Comparison of ENCODE assay signal across 26 cellular contexts in genomic region chr1:89429062-89429461, GRCh38.
A peak's percentile ranks its signal among the peaks of the same experiment; 100 is the strongest.
DNase-seq lines count a peak whose midpoint lies in the region; ATAC-seq lines count a peak whose summit lies in the region.
"Had no signal": no experiment of that assay in that cellular context is flagged by ENCODE, and none has a peak within 500 bp of the region (broad histone marks: within the 10 kb centered on the region; RNA-seq: fewer than 3 reads in every experiment).

No MANE protein-coding gene starts in this region.

- peaks cover 26% of the 10 kb centered on the region for H3K27me3 Mint-ChIP-seq in stimulated activated memory B cell treated with anti-CD40 and anti-IgM and Interleukin-4, amounts not matched to agents 10 μg/mL and 1 μg/mL and 100 μg/mL, for 72 hours

- no peak overlapping the region for H3K4me3 Mint-ChIP-seq in stimulated activated memory B cell treated with anti-CD40 and anti-IgM and Interleukin-4, amounts not matched to agents 10 μg/mL and 1 μg/mL and 100 μg/mL, for 72 hours
- H3K4me3 Mint-ChIP-seq: B cell; natural killer cell treated with Interleukin-12 subunit alpha and Interleukin-12 subunit beta and Interleukin-15 and Interleukin-18, amount 100 ng/mL, for 72 hours; T-helper 17 cell had no signal

- no peaks in the 10 kb centered on the region for H3K36me3 Mint-ChIP-seq in stimulated activated memory B cell treated with anti-CD40 and anti-IgM and Interleukin-4, amounts not matched to agents 10 μg/mL and 1 μg/mL and 100 μg/mL, for 72 hours
- H3K36me3 Mint-ChIP-seq: natural killer cell treated with Interleukin-12 subunit alpha and Interleukin-12 subunit beta and Interleukin-15 and Interleukin-18, amount 100 ng/mL, for 72 hours had no signal

- peaks cover 12% of the 10 kb centered on the region for H3K4me1 Mint-ChIP-seq in stimulated activated memory B cell treated with anti-CD40 and anti-IgM and Interleukin-4, amounts not matched to agents 10 μg/mL and 1 μg/mL and 100 μg/mL, for 72 hours
- H3K4me1 Mint-ChIP-seq: B cell, T-helper 17 cell had no signal

- H3K9me3 Mint-ChIP-seq in stimulated activated memory B cell treated with anti-CD40 and anti-IgM and Interleukin-4, amounts not matched to agents 10 μg/mL and 1 μg/mL and 100 μg/mL, for 72 hours, result no peaks in the 10 kb centered on the region
- H3K9me3 Mint-ChIP-seq: natural killer cell treated with Interleukin-12 subunit alpha and Interleukin-12 subunit beta and Interleukin-15 and Interleukin-18, amount 100 ng/mL, for 72 hours had no signal

- DNase-seq in NOMO-1 (lab: John Stamatoyannopoulos, UW; ENCODE audit: unreplicated experiment in 2 of 2), result peak; percentile 84 to 93
- DNase-seq in GM19238 (ENCODE audit: insufficient read length, low spot score), result no peak
- no peak for DNase-seq in stimulated activated CD8-positive, alpha-beta memory T cell treated with anti-CD3 and anti-CD28 coated beads, Interleukin-4, amount 100 ng/mL, for 48 hours
- DNase-seq: activated CD4-positive, alpha-beta T cell treated with anti-CD3 and anti-CD28 coated beads, Interleukin-2, amount 50 U/mL, for 48 hours; activated gamma-delta T cell treated with Interleukin-2 at 50 U/mL for 16 hours; activated T-cell treated with anti-CD3 and anti-CD28 coated beads for 4 hours; dermis blood vessel endothelial cell; foreskin fibroblast; GDM1; hypothalamus; mesendoderm; NCI-H1048; NCI-H2081 treated with DMSO at 0.1 percent for 48 hours; NCI-H524 treated with DMSO at 0.1 percent for 48 hours; posterior cingulate gyrus; stimulated activated naive CD4-positive, alpha-beta T cell treated with Interleukin-2 at 50 U/mL for 16 hours; T-helper 17 cell; transverse colon; WERI-Rb-1 had no signal

- ATAC-seq in GM18520 (IDR thresholded peaks at IDR 0.05; ENCODE audit: unreplicated experiment) (peak; percentile 31), GM21723 (IDR thresholded peaks at IDR 0.05; ENCODE audit: unreplicated experiment) (peak; percentile 76), HG03354 (IDR thresholded peaks at IDR 0.05; ENCODE audit: poor library complexity, severe bottlenecking, unreplicated experiment) (no peak)
- peak; percentile 78 for ATAC-seq in stimulated activated memory B cell treated with anti-CD40 and anti-IgM and Interleukin-4, amounts not matched to agents 10 μg/mL and 1 μg/mL and 100 μg/mL, for 72 hours
- ATAC-seq: K562; natural killer cell treated with Interleukin-12 subunit alpha and Interleukin-12 subunit beta and Interleukin-15 and Interleukin-18, amount 100 ng/mL, for 72 hours; T-helper 17 cell had no signal

- peak overlapping the region; percentile 58 for H3K27ac Mint-ChIP-seq in stimulated activated memory B cell treated with anti-CD40 and anti-IgM and Interleukin-4, amounts not matched to agents 10 μg/mL and 1 μg/mL and 100 μg/mL, for 72 hours
- H3K27ac Mint-ChIP-seq: B cell; natural killer cell treated with Interleukin-12 subunit alpha and Interleukin-12 subunit beta and Interleukin-15 and Interleukin-18, amount 100 ng/mL, for 72 hours; T-helper 17 cell had no signal

Comparison
In these comparisons a context has a peak if more than half of its experiments do, and no peak if none do; other contexts are left out.
1. DNase-seq: peak in NOMO-1 (2 of 2); none in GM19238 (single experiment) and stimulated activated CD8-positive, alpha-beta memory T cell treated with anti-CD3 and anti-CD28 coated beads, Interleukin-4, amount 100 ng/mL, for 48 hours (single experiment).